Comparison of ENCODE assay signal across 15 cellular contexts in genomic region chr16:14505846-14506245, GRCh38.
DNase-seq lines count a peak whose midpoint lies in the region; ATAC-seq, FAIRE-seq and TF ChIP-seq lines count a peak whose summit lies in the region.
"Had no signal": no experiment of that assay in that cellular context is flagged by ENCODE, and none has a peak within 500 bp of the region (broad histone marks: within the 10 kb centered on the region; RNA-seq: fewer than 3 reads in every experiment).

No MANE protein-coding gene starts in this region.

- TF ChIP-seq EP300 in HepG2 (IDR thresholded peaks at IDR 0.05; ENCODE audit: low read depth in 2 of 2, low read length in 2 of 2), result peak in 1 of 2 experiments; percentile 55; a peak in 1 of 4 replicates
- no peak for TF ChIP-seq EP300 in HepG2 (CRISPR knock-in tag; IDR thresholded peaks at IDR 0.05; ENCODE audit: borderline replicate concordance)

- H3K36me3 ChIP-seq in mammary epithelial cell (ENCODE audit: insufficient read depth, low read length) (no peaks in the 10 kb centered on the region), breast epithelium (no peaks in the 10 kb centered on the region), bronchial epithelial cell (ENCODE audit: control insufficient read depth, insufficient read depth, low read length) (no peaks in the 10 kb centered on the region), HepG2 (replicated peaks in 1 of 2; ENCODE audit: control insufficient read depth in 1 of 2, insufficient read depth in 2 of 2, low read length in 2 of 2) (no peaks in the 10 kb centered on the region)
- H3K36me3 ChIP-seq: lower lobe of right lung, SJCRH30, spleen had no signal

- TF ChIP-seq CTCF in mammary epithelial cell (conservative IDR thresholded peaks at IDR 0.05 in 1 of 2, IDR thresholded peaks at IDR 0.05 in 1 of 2; ENCODE audit: extremely low read depth in 1 of 2, insufficient read depth in 1 of 2, low read depth in 1 of 2, low read length in 2 of 2) (no peak), breast epithelium (IDR thresholded peaks at IDR 0.05) (no peak), bronchial epithelial cell (IDR thresholded peaks at IDR 0.05; ENCODE audit: insufficient read depth, low read length, severe bottlenecking) (no peak), HepG2 (CRISPR knock-in tag; IDR thresholded peaks at IDR 0.05) (no peak)

- POLR2A ChIA-PET in HepG2 (lab: Yijun Ruan, JAX), result no interaction called here

- in situ Hi-C loops in mammary epithelial cell (cut with MboI; ENCODE audit: low sequenced_read_pairs in 2 of 2), result no loop called here
- in situ Hi-C loops in HepG2 (cut with HindIII; ENCODE audit: extremely low pct_ligation_motif_present, low pct_unique_long_range_greater_than_20kb), result no loop called here

- H3K4me2 ChIP-seq in mammary epithelial cell (ENCODE audit: insufficient read depth, low read depth, low read length) (no peak overlapping the region), HepG2 (ENCODE audit: low read depth, low read length) (no peak overlapping the region)

- no peaks in the 10 kb centered on the region for H4K20me1 ChIP-seq in mammary epithelial cell (ENCODE audit: insufficient read depth, low read length)
- H4K20me1 ChIP-seq in HepG2 (ENCODE audit: insufficient read depth, low read length), result no peaks in the 10 kb centered on the region

- TF ChIP-seq POLR2A in breast epithelium (IDR thresholded peaks at IDR 0.05) (no peak), HepG2 (IDR thresholded peaks at IDR 0.05; ENCODE audit: insufficient read depth in 1 of 2, low read depth in 2 of 2, low read length in 2 of 2) (no peak), GM12891 (IDR thresholded peaks at IDR 0.05; ENCODE audit: low read depth, low read length) (no peak)

- CTCF ChIA-PET in mammary epithelial cell (lab: Charles Lee; ENCODE audit: low non-redundant PET), result no interaction called here
- CTCF ChIA-PET in HepG2 (lab: Yijun Ruan, JAX; ENCODE audit: low intra/inter-chr PET ratio, low total read pairs), result no interaction called here

- H3K27ac ChIP-seq in mammary epithelial cell (ENCODE audit: insufficient read depth, low read depth, low read length) (no peak overlapping the region), breast epithelium (no peak overlapping the region), HepG2 (ENCODE audit: extremely low read length, insufficient read depth, low read length) (peak overlapping the region; percentile 1)
- H3K27ac ChIP-seq: lower lobe of right lung, SJCRH30, spleen had no signal

- peaks cover 52% of the 10 kb centered on the region for H3K4me1 ChIP-seq in mammary epithelial cell (ENCODE audit: insufficient read depth, low read length)
- peaks cover 0 to 9% of the 10 kb centered on the region in 2 donors for H3K4me1 ChIP-seq in breast epithelium
- peaks cover 76% of the 10 kb centered on the region for H3K4me1 ChIP-seq in HepG2 (ENCODE audit: insufficient read depth, low read length)

- H3K4me3 ChIP-seq in mammary epithelial cell (replicated peaks in 1 of 3; ENCODE audit: insufficient read depth in 1 of 3, low read depth in 2 of 3, low read length in 3 of 3) (no peak overlapping the region), breast epithelium (no peak overlapping the region), bronchial epithelial cell (ENCODE audit: low read depth, low read length) (no peak overlapping the region), HepG2 (replicated peaks in 1 of 3; ENCODE audit: insufficient read depth in 1 of 3, low read depth in 2 of 3, low read length in 3 of 3) (no peak overlapping the region)
- H3K4me3 ChIP-seq: lower lobe of right lung, SJCRH30, spleen had no signal

- H3K79me2 ChIP-seq in mammary epithelial cell (ENCODE audit: insufficient read depth, low read length), result peaks cover 15% of the 10 kb centered on the region
- H3K79me2 ChIP-seq in HepG2 (ENCODE audit: insufficient read depth, low read length), result peaks cover under 1% of the 10 kb centered on the region

- H2AFZ ChIP-seq in mammary epithelial cell (ENCODE audit: low read depth, low read length) (no peak overlapping the region), HepG2 (ENCODE audit: low read length) (no peak overlapping the region)

- FAIRE-seq in bronchial epithelial cell (lab: Jason Lieb, UNC) (no peak), HepG2 (lab: Jason Lieb, UNC) (no peak), GM12891 (lab: Jason Lieb, UNC) (no peak)

- dilution Hi-C loops in mammary epithelial cell (cut with HindIII; ENCODE audit: low sequenced_read_pairs), result no loop called here

- H3K27me3 ChIP-seq in mammary epithelial cell (ENCODE audit: insufficient read depth, low read length), result no peaks in the 10 kb centered on the region
- no peaks in the 10 kb centered on the region for H3K27me3 ChIP-seq in breast epithelium
- H3K27me3 ChIP-seq in bronchial epithelial cell (ENCODE audit: control insufficient read depth, insufficient read depth, low read length), result no peaks in the 10 kb centered on the region
- H3K27me3 ChIP-seq in HepG2 (ENCODE audit: control insufficient read depth in 1 of 2, insufficient read depth in 2 of 2, low read length in 2 of 2), result no peaks in the 10 kb centered on the region
- H3K27me3 ChIP-seq: SJCRH30, spleen had no signal

- WGBS in mammary epithelial cell (ENCODE audit: low coverage, missing lambda C conversion rate), result 93% methylated on average over 2 of the region's 2 CpGs
- WGBS in HepG2 (ENCODE audit: low lambda C conversion rate), result 80% methylated on average over 2 of the region's 2 CpGs

- H3K9me3 ChIP-seq in mammary epithelial cell (replicated peaks; ENCODE audit: insufficient read depth, low read length) (no peaks in the 10 kb centered on the region), breast epithelium (no peaks in the 10 kb centered on the region), HepG2 (ENCODE audit: low read length) (no peaks in the 10 kb centered on the region)
- H3K9me3 ChIP-seq: lower lobe of right lung, SJCRH30, spleen had no signal

- BruUV-seq in mammary epithelial cell (replicated peaks; lab: Mats Ljungman, UMichigan) (no TSS peak), HepG2 (replicated peaks; lab: Mats Ljungman, UMichigan) (no TSS peak)

- intact Hi-C loops in mammary epithelial cell (cut with micrococcal nuclease), result no loop called here
- intact Hi-C loops in breast epithelium (cut with DNase I; ENCODE audit: low total_unique reads), result no loop called here
- intact Hi-C loops in HepG2 (cut with micrococcal nuclease; ENCODE audit: unreplicated experiment), result no loop called here

- DNase-seq in mammary epithelial cell (peak; percentile 69), breast epithelium (ENCODE audit: low spot score in 2 of 2) (no peak), bronchial epithelial cell (ENCODE audit: low read depth) (peak; percentile 90), HepG2 (ENCODE audit: low spot score) (peak; percentile 65), AG20443 (ENCODE audit: low spot score) (no peak), GM12891 (ENCODE audit: insufficient read length, low spot score) (no peak), NCI-H2081 treated with DMSO at 0.1 percent for 48 hours (lab: John Stamatoyannopoulos, UW) (no peak)
- DNase-seq: amniotic stem cell; DMS 273 treated with DMSO at 0.1 percent for 48 hours; effector memory CD4-positive, alpha-beta T cell; lower lobe of right lung; NCI-H1694 treated with DMSO at 0.1 percent for 48 hours; SJCRH30; spleen had no signal

- H3K9ac ChIP-seq in mammary epithelial cell (ENCODE audit: insufficient read depth, low read length) (no peak overlapping the region), HepG2 (ENCODE audit: insufficient read depth, low read depth, low read length) (no peak overlapping the region)

- ATAC-seq in HepG2 (no peak), HG03521 (IDR thresholded peaks at IDR 0.05; ENCODE audit: unreplicated experiment) (no peak)
- ATAC-seq: lower lobe of right lung had no signal

- no peak for TF ChIP-seq RAD21 in HepG2 (CRISPR knock-in tag; IDR thresholded peaks at IDR 0.05)

TF ChIP-seq in HepG2, 621 proteins besides CTCF, POLR2A, EP300 and RAD21 (continues in another document):
- TF ChIP-seq FOXA1 (IDR thresholded peaks at IDR 0.05) (no peak), FOXA1 (CRISPR knock-in tag; IDR thresholded peaks at IDR 0.05) (0 out of 2 replicates have a peak, but pooled peaks have one; percentile 20), E2F2 (CRISPR knock-in tag; IDR thresholded peaks at IDR 0.05; ENCODE audit: borderline replicate concordance) (no peak), TARDBP (CRISPR knock-in tag; IDR thresholded peaks at IDR 0.05) (no peak), NAIF1 (CRISPR knock-in tag; IDR thresholded peaks at IDR 0.05; ENCODE audit: borderline replicate concordance) (no peak)

TF ChIP-seq in GM12891, 5 proteins besides CTCF, POLR2A, EP300 and RAD21:
- TF ChIP-seq SPI1 (IDR thresholded peaks at IDR 0.05; ENCODE audit: low read depth, low read length) (no peak), POLR2AphosphoS5 (IDR thresholded peaks at IDR 0.05; ENCODE audit: low read depth, low read length) (no peak), PAX5 (IDR thresholded peaks at IDR 0.05; ENCODE audit: insufficient read depth, low read length, severe bottlenecking) (no peak), POU2F2 (IDR thresholded peaks at IDR 0.05; ENCODE audit: low read depth, low read length) (no peak), TAF1 (IDR thresholded peaks at IDR 0.05; ENCODE audit: low read depth, low read length) (no peak)

Comparison
In these comparisons a context has a peak if more than half of its experiments do, and no peak if none do; other contexts are left out.
1. DNase-seq: peak in mammary epithelial cell (single experiment), bronchial epithelial cell (single experiment) and HepG2 (single experiment); none in breast epithelium (0 of 2), AG20443 (single experiment), GM12891 (single experiment) and NCI-H2081 treated with DMSO at 0.1 percent for 48 hours (single experiment).